In the genomic region with DNA sequence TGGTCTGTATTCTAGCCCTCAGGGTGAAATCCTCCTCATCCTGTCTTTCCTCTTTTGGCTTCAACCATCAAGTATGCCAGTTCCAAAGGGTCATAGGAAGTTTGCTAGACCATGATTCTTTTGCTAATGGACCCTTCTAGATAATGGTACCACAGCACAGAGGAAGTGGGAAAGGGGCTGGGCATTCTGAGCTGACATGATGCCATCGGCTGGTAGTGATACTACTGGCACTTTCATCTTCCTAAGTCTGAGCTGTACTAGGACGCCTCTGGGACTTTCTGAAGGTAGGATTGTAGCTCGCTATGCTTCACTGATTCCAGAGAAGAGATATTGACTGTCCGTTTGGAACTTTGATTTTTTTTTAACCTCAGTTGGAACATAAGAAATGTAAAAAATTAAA, we compare ENCODE assay signal across 17 cellular contexts. TPM values are rescaled to one million over a fixed set of nuclear protein-coding genes. Genes with fewer than 3 reads are reported as not detected.
DNase-seq lines count a peak whose midpoint lies in the region; ATAC-seq lines count a peak whose summit lies in the region.
"Had no signal": no experiment of that assay in that cellular context is flagged by ENCODE, and none has a peak within 500 bp of the region (broad histone marks: within the 10 kb centered on the region; RNA-seq: fewer than 3 reads in every experiment).

No MANE protein-coding gene starts in this region.

- peak overlapping the region; percentile 65 for H3K27ac Mint-ChIP-seq in activated naive CD4-positive, alpha-beta T cell treated with anti-CD3 and anti-CD28 coated beads for 36 hours
- H3K27ac Mint-ChIP-seq in T-cell = peak overlapping the region in 1 of 2 donors; percentile 44
- peak overlapping the region; percentile 76 for H3K27ac Mint-ChIP-seq in activated naive CD8-positive, alpha-beta T cell treated with anti-CD3 and anti-CD28 coated beads, Interleukin-2, amount 10 ng/mL, durations not matched to agents 7 days and 5 days
- peak overlapping the region; percentile 90 for H3K27ac Mint-ChIP-seq in stimulated activated naive CD8-positive, alpha-beta T cell treated with anti-CD3 and anti-CD28 coated beads, Interleukin-15, Interleukin-2, amounts not matched to agents 100 ng/mL and 50 ng/mL, for 24 hours

- H3K9me3 Mint-ChIP-seq in activated naive CD4-positive, alpha-beta T cell treated with anti-CD3 and anti-CD28 coated beads for 36 hours = no peaks in the 10 kb centered on the region
- no peaks in the 10 kb centered on the region for H3K9me3 Mint-ChIP-seq in T-cell
- peaks cover 3% of the 10 kb centered on the region for H3K9me3 Mint-ChIP-seq in activated naive CD8-positive, alpha-beta T cell treated with anti-CD3 and anti-CD28 coated beads, Interleukin-2, amount 10 ng/mL, durations not matched to agents 7 days and 5 days
- H3K9me3 Mint-ChIP-seq in stimulated activated naive CD8-positive, alpha-beta T cell treated with anti-CD3 and anti-CD28 coated beads, Interleukin-15, Interleukin-2, amounts not matched to agents 100 ng/mL and 50 ng/mL, for 24 hours = peaks cover 3% of the 10 kb centered on the region

- H3K36me3 Mint-ChIP-seq in activated naive CD4-positive, alpha-beta T cell treated with anti-CD3 and anti-CD28 coated beads for 36 hours (ENCODE audit: low read depth) = peaks cover 9% of the 10 kb centered on the region
- peaks cover 20% of the 10 kb centered on the region for H3K36me3 Mint-ChIP-seq in T-cell
- peaks cover 36% of the 10 kb centered on the region for H3K36me3 Mint-ChIP-seq in activated naive CD8-positive, alpha-beta T cell treated with anti-CD3 and anti-CD28 coated beads, Interleukin-2, amount 10 ng/mL, durations not matched to agents 7 days and 5 days
- H3K36me3 Mint-ChIP-seq in stimulated activated naive CD8-positive, alpha-beta T cell treated with anti-CD3 and anti-CD28 coated beads, Interleukin-15, Interleukin-2, amounts not matched to agents 100 ng/mL and 50 ng/mL, for 24 hours (ENCODE audit: low read depth) = peaks cover 49% of the 10 kb centered on the region

- CTCF ChIA-PET in activated naive CD4-positive, alpha-beta T cell treated with anti-CD3 and anti-CD28 coated beads for 36 hours (lab: Charles Lee) = interaction anchor here (0.6 to 1.5 kb wide), 7 partner anchors 25 to 60 kb away, joined by 3 to 10 read pairs (median 3); no protein-coding TSS in a partner anchor
- CTCF ChIA-PET in T-cell (lab: Charles Lee) = interaction anchor here (0.5 to 1.8 kb wide), 8 partner anchors 9 to 437 kb away, joined by 3 to 12 read pairs (median 4); partner anchors contain the start of gene FASLG (in 1 of the 2)

- H3K4me1 Mint-ChIP-seq in activated naive CD4-positive, alpha-beta T cell treated with anti-CD3 and anti-CD28 coated beads for 36 hours (ENCODE audit: low read depth) = peaks cover 64% of the 10 kb centered on the region
- peaks cover 58 to 77% (median 66%) of the 10 kb centered on the region in 3 donors for H3K4me1 Mint-ChIP-seq in T-cell
- peaks cover 62% of the 10 kb centered on the region for H3K4me1 Mint-ChIP-seq in activated naive CD8-positive, alpha-beta T cell treated with anti-CD3 and anti-CD28 coated beads, Interleukin-2, amount 10 ng/mL, durations not matched to agents 7 days and 5 days
- peaks cover 96% of the 10 kb centered on the region for H3K4me1 Mint-ChIP-seq in stimulated activated naive CD8-positive, alpha-beta T cell treated with anti-CD3 and anti-CD28 coated beads, Interleukin-15, Interleukin-2, amounts not matched to agents 100 ng/mL and 50 ng/mL, for 24 hours (ENCODE audit: low read depth)
- H3K4me1 Mint-ChIP-seq: neural crest cell had no signal

- peak; percentile 71 for DNase-seq in activated naive CD4-positive, alpha-beta T cell treated with anti-CD3 and anti-CD28 coated beads for 36 hours
- DNase-seq in activated naive CD4-positive, alpha-beta T cell (lab: John Stamatoyannopoulos, UW) = no peak
- peak in 10 of 34 experiments; percentile 7 to 46 (median 22) for DNase-seq in T-cell
- DNase-seq in activated naive CD8-positive, alpha-beta T cell treated with anti-CD3 and anti-CD28 coated beads, Interleukin-2, amount 10 ng/mL, durations not matched to agents 7 days and 5 days = no peak
- DNase-seq in DMS153 (lab: John Stamatoyannopoulos, UW) = no peak
- no peak for DNase-seq in GOT3 (lab: John Stamatoyannopoulos, UW)
- DNase-seq: DMS 273 treated with DMSO at 0.1 percent for 48 hours, foreskin keratinocyte, Kasumi-1, mammary epithelial cell, NCI-H1694 treated with DMSO at 0.1 percent for 48 hours, NCI-H69, SW 1271 had no signal

- POLR2A ChIA-PET in T-cell (lab: Charles Lee) = interaction anchor here in 1 of 2 donors (0.7 kb wide), 1 partner anchor 957 kb away, joined by 3 read pairs; no protein-coding TSS in a partner anchor
- POLR2A ChIA-PET in activated naive CD8-positive, alpha-beta T cell treated with anti-CD3 and anti-CD28 coated beads, Interleukin-2, amount 10 ng/mL, durations not matched to agents 7 days and 5 days (lab: Charles Lee) = interaction anchor here (0.7 to 1.8 kb wide), 11 partner anchors 9 to 521 kb away, joined by 3 to 7 read pairs (median 3); partner anchors contain the start of gene FASLG

- no peaks in the 10 kb centered on the region for H3K27me3 Mint-ChIP-seq in activated naive CD4-positive, alpha-beta T cell treated with anti-CD3 and anti-CD28 coated beads for 36 hours (ENCODE audit: low read depth)
- H3K27me3 Mint-ChIP-seq in T-cell = no peaks in the 10 kb centered on the region
- H3K27me3 Mint-ChIP-seq in activated naive CD8-positive, alpha-beta T cell treated with anti-CD3 and anti-CD28 coated beads, Interleukin-2, amount 10 ng/mL, durations not matched to agents 7 days and 5 days = no peaks in the 10 kb centered on the region
- H3K27me3 Mint-ChIP-seq in stimulated activated naive CD8-positive, alpha-beta T cell treated with anti-CD3 and anti-CD28 coated beads, Interleukin-15, Interleukin-2, amounts not matched to agents 100 ng/mL and 50 ng/mL, for 24 hours = no peaks in the 10 kb centered on the region

- intact Hi-C loops in activated naive CD4-positive, alpha-beta T cell treated with anti-CD3 and anti-CD28 coated beads for 36 hours (cut with micrococcal nuclease) = loop anchor here (1.0 to 10.0 kb wide), 8 partner anchors 8 to 396 kb away; no protein-coding TSS in a partner anchor

- ATAC-seq in T-cell (replicated peaks in 1 of 4) = peak; percentile 24 to 74 (median 30)
- peak; percentile 42 for ATAC-seq in activated naive CD8-positive, alpha-beta T cell treated with anti-CD3 and anti-CD28 coated beads, Interleukin-2, amount 10 ng/mL, durations not matched to agents 7 days and 5 days (ENCODE audit: low read depth)
- no peak for ATAC-seq in HG03520 (IDR thresholded peaks at IDR 0.05; ENCODE audit: unreplicated experiment)
- ATAC-seq: foreskin keratinocyte had no signal

- H3K4me3 Mint-ChIP-seq in activated naive CD4-positive, alpha-beta T cell treated with anti-CD3 and anti-CD28 coated beads for 36 hours = no peak overlapping the region
- H3K4me3 Mint-ChIP-seq in T-cell = peak overlapping the region in 1 of 3 donors; percentile 57
- peak overlapping the region; percentile 46 for H3K4me3 Mint-ChIP-seq in activated naive CD8-positive, alpha-beta T cell treated with anti-CD3 and anti-CD28 coated beads, Interleukin-2, amount 10 ng/mL, durations not matched to agents 7 days and 5 days
- H3K4me3 Mint-ChIP-seq in stimulated activated naive CD8-positive, alpha-beta T cell treated with anti-CD3 and anti-CD28 coated beads, Interleukin-15, Interleukin-2, amounts not matched to agents 100 ng/mL and 50 ng/mL, for 24 hours = peak overlapping the region; percentile 74
- H3K4me3 Mint-ChIP-seq: neural crest cell had no signal

RNA-seq across cellular contexts. Expression of gene FASLG, which starts 11.4 kb away (rescaled TPM):
- under 1 TPM; 0.31 to 0.67 TPM for total RNA-seq in activated naive CD4-positive, alpha-beta T cell treated with anti-CD3 and anti-CD28 coated beads for 36 hours
- 1 to 10 TPM in 4 of 5 donors, under 1 TPM in 1; 0.70 to 5.2 (median 3.4) TPM for total RNA-seq in T-cell
- total RNA-seq in activated naive CD8-positive, alpha-beta T cell treated with anti-CD3 and anti-CD28 coated beads, Interleukin-2, amount 10 ng/mL, durations not matched to agents 7 days and 5 days = 1 to 10 TPM; 4.5 to 4.6 TPM
- total RNA-seq: foreskin keratinocyte, mammary epithelial cell, neural crest cell, RPMI7951 had no signal
